ENCODE assay signal across 13 cellular contexts in genomic region chrX:154098551-154098950, GRCh38. TPM values are rescaled to one million over a fixed set of nuclear protein-coding genes. Genes with fewer than 3 reads are reported as not detected.
A peak's percentile ranks its signal among the peaks of the same experiment; 100 is the strongest.
DNase-seq lines count a peak whose midpoint lies in the region; ATAC-seq lines count a peak whose summit lies in the region.
"Had no signal": no experiment of that assay in that cellular context is flagged by ENCODE, and none has a peak within 500 bp of the region (broad histone marks: within the 10 kb centered on the region; RNA-seq: fewer than 3 reads in every experiment).

No MANE protein-coding gene starts in this region.

- no peak for ATAC-seq in activated naive CD4-positive, alpha-beta T cell treated with anti-CD3 and anti-CD28 coated beads, Interleukin-2, amount 50 U/mL, for 72 hours
- ATAC-seq in T-cell (replicated peaks in 1 of 4) = no peak
- no peak for ATAC-seq in GM18858 (IDR thresholded peaks at IDR 0.05; ENCODE audit: unreplicated experiment)
- no peak for ATAC-seq in GM19035 (IDR thresholded peaks at IDR 0.05; ENCODE audit: unreplicated experiment)

- CTCF ChIA-PET in T-cell (lab: Charles Lee) = no interaction called here

- peak overlapping the region; percentile 64; the same call in 1 of the 2 replicates for H3K9ac ChIP-seq in iPS-20b (ENCODE audit: low read depth, low read length)

- H3K27ac Mint-ChIP-seq in activated naive CD4-positive, alpha-beta T cell treated with anti-CD3 and anti-CD28 coated beads, Interleukin-2, amount 50 U/mL, for 24 hours = no peak overlapping the region
- no peak overlapping the region for H3K27ac Mint-ChIP-seq in activated naive CD4-positive, alpha-beta T cell treated with anti-CD3 and anti-CD28 coated beads, Interleukin-2, amount 50 U/mL, for 72 hours
- peak overlapping the region; percentile 83 to 86 for H3K27ac Mint-ChIP-seq in T-cell

- no peaks in the 10 kb centered on the region for H3K36me3 ChIP-seq in iPS-20b (ENCODE audit: insufficient read depth, low read depth, low read length)
- H3K36me3 ChIP-seq: esophagus muscularis mucosa, prostate gland, upper lobe of right lung had no signal

- no peaks in the 10 kb centered on the region for H3K9me3 Mint-ChIP-seq in activated naive CD4-positive, alpha-beta T cell treated with anti-CD3 and anti-CD28 coated beads, Interleukin-2, amount 50 U/mL, for 24 hours
- H3K9me3 Mint-ChIP-seq in activated naive CD4-positive, alpha-beta T cell treated with anti-CD3 and anti-CD28 coated beads, Interleukin-2, amount 50 U/mL, for 72 hours = no peaks in the 10 kb centered on the region
- no peaks in the 10 kb centered on the region for H3K9me3 Mint-ChIP-seq in T-cell

- peak overlapping the region; percentile 61; the same call in 1 of the 2 replicates for H3K4me3 ChIP-seq in iPS-20b (ENCODE audit: low read length)

- H3K36me3 Mint-ChIP-seq in activated naive CD4-positive, alpha-beta T cell treated with anti-CD3 and anti-CD28 coated beads, Interleukin-2, amount 50 U/mL, for 24 hours = peaks cover 4% of the 10 kb centered on the region
- peaks cover 8% of the 10 kb centered on the region in 2 donors for H3K36me3 Mint-ChIP-seq in activated naive CD4-positive, alpha-beta T cell treated with anti-CD3 and anti-CD28 coated beads, Interleukin-2, amount 50 U/mL, for 72 hours
- peaks cover 4% of the 10 kb centered on the region for H3K36me3 Mint-ChIP-seq in T-cell

- no peaks in the 10 kb centered on the region for H3K27me3 ChIP-seq in iPS-20b (ENCODE audit: insufficient read depth, low read length)
- H3K27me3 ChIP-seq: esophagus muscularis mucosa, upper lobe of right lung had no signal

- no peaks in the 10 kb centered on the region for H3K9me3 ChIP-seq in iPS-20b (ENCODE audit: insufficient read depth, low read depth, low read length)
- H3K9me3 ChIP-seq: esophagus muscularis mucosa, prostate gland, upper lobe of right lung had no signal

- H3K4me1 ChIP-seq in iPS-20b (ENCODE audit: insufficient read depth, low read length) = peaks cover 24% of the 10 kb centered on the region
- H3K4me1 ChIP-seq: prostate gland, upper lobe of right lung had no signal

- H3K4me1 Mint-ChIP-seq in activated naive CD4-positive, alpha-beta T cell treated with anti-CD3 and anti-CD28 coated beads, Interleukin-2, amount 50 U/mL, for 24 hours = peaks cover 42% of the 10 kb centered on the region
- peaks cover 26 to 35% (median 33%) of the 10 kb centered on the region in 3 donors for H3K4me1 Mint-ChIP-seq in T-cell

- DNase-seq in activated naive CD4-positive, alpha-beta T cell treated with anti-CD3 and anti-CD28 coated beads, Interleukin-2, amount 50 U/mL, for 72 hours (ENCODE audit: low spot score in 2 of 2) = no peak
- DNase-seq in T-cell (no peak), germinal center (ENCODE audit: low spot score) (no peak)
- DNase-seq: activated CD4-positive, alpha-beta T cell treated with anti-CD3 and anti-CD28 coated beads for 4 hours; upper lobe of right lung had no signal

- H3K27me3 Mint-ChIP-seq in activated naive CD4-positive, alpha-beta T cell treated with anti-CD3 and anti-CD28 coated beads, Interleukin-2, amount 50 U/mL, for 24 hours = no peaks in the 10 kb centered on the region
- H3K27me3 Mint-ChIP-seq in T-cell = peaks cover 5 to 15% of the 10 kb centered on the region in 2 donors

- H3K27ac ChIP-seq in iPS-20b (ENCODE audit: low read length) = no peak overlapping the region
- H3K27ac ChIP-seq in temporal lobe (ENCODE audit: low read depth, low read length) = peak overlapping the region; percentile 47

- POLR2A ChIA-PET in T-cell (lab: Charles Lee) = no interaction called here

- H3K4me3 Mint-ChIP-seq in activated naive CD4-positive, alpha-beta T cell treated with anti-CD3 and anti-CD28 coated beads, Interleukin-2, amount 50 U/mL, for 24 hours = peak overlapping the region; percentile 82
- peak overlapping the region; percentile 77 to 93 (median 77) for H3K4me3 Mint-ChIP-seq in T-cell

RNA-seq across cellular contexts. Expression of gene MECP2, which starts 1.0 kb away (rescaled TPM):
- 10 to 100 TPM; 61.0 to 84.9 TPM for total RNA-seq in activated naive CD4-positive, alpha-beta T cell treated with anti-CD3 and anti-CD28 coated beads, Interleukin-2, amount 50 U/mL, for 72 hours
- total RNA-seq in T-cell = 100 to 1,000 TPM in 3 of 5 donors, 10 to 100 TPM in 2; 84.9 to 129 (median 100) TPM
- total RNA-seq in temporal lobe = 28.8 TPM

RNA-seq across cellular contexts. Expression of gene OPN1LW, which starts 45.5 kb away (rescaled TPM):
- total RNA-seq in activated naive CD4-positive, alpha-beta T cell treated with anti-CD3 and anti-CD28 coated beads, Interleukin-2, amount 50 U/mL, for 72 hours = not detected
- not detected for total RNA-seq in T-cell
- total RNA-seq in temporal lobe = not detected
- total RNA-seq: esophagus muscularis mucosa, HT1080, prostate gland, upper lobe of right lung had no signal

Comparison
In these comparisons a context has a peak if more than half of its experiments do, and no peak if none do; other contexts are left out.
1. H3K27ac Mint-ChIP-seq: peak in T-cell (2 of 2); none in activated naive CD4-positive, alpha-beta T cell treated with anti-CD3 and anti-CD28 coated beads, Interleukin-2, amount 50 U/mL, for 24 hours (single experiment) and activated naive CD4-positive, alpha-beta T cell treated with anti-CD3 and anti-CD28 coated beads, Interleukin-2, amount 50 U/mL, for 72 hours (0 of 2).